8 cellular contexts compared by ENCODE assay signal in the genomic region with DNA sequence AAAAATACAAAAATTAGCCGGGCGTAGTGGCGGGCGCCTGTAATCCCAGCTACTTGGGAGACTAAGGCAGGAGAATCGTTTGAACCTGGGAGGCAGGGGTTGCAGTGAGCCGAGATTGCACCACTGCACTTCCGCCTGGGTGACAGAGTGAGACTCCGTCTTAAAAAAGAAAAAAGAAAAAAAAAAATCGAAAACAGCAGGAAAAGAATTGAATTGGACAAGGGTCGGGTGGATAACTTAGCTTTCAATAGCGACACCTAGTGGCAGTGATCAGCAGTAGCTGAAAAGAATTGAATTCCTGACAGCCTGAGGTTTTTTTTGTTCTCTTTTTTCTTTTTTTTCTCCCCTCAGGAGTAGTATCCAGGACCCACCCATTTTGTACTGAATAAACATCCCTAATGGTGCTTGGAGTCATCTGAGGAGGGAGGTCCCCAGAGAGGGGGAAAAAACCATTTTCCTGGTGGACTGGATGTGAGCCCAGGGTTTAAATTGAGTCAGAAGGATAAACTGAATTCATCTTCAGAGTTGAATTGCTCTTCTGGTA. TPM values are rescaled to one million over a fixed set of nuclear protein-coding genes. Genes with fewer than 3 reads are reported as not detected.
A peak's percentile ranks its signal among the peaks of the same experiment; 100 is the strongest.
DNase-seq lines count a peak whose midpoint lies in the region; ATAC-seq lines count a peak whose summit lies in the region.

No MANE protein-coding gene starts in this region.

- peak overlapping the region; percentile 59 for H3K9ac ChIP-seq in adipocyte (ENCODE audit: low read length)

- H3K4me3 ChIP-seq in adipocyte (ENCODE audit: low read length) (peak overlapping the region; percentile 56), right cardiac atrium (ENCODE audit: low read length) (no peak overlapping the region)

- 19% methylated on average over 11 of the region's 11 CpGs for WGBS in right cardiac atrium

- peak; percentile 8 for DNase-seq in NK-92 treated with Interleukin-12 subunit alpha and Interleukin-12 subunit beta, amount 100 ng/mL, for 24 hours (lab: John Stamatoyannopoulos, UW)
- no peak for DNase-seq in NK-92 (lab: John Stamatoyannopoulos, UW; ENCODE audit: unreplicated experiment)
- peak; percentile 72 for DNase-seq in MV-4-11 (lab: John Stamatoyannopoulos, UW)
- DNase-seq in SIG-M5 treated with dmso at 0.1 percent for 504 hours (lab: John Stamatoyannopoulos, UW; ENCODE audit: unreplicated experiment), result peak; percentile 74
- DNase-seq in adipocyte (ENCODE audit: low read depth), result peak; percentile 95
- DNase-seq in right cardiac atrium, result peak in 2 of 3 donors; percentile 37 to 54
- DNase-seq in retina, result peak; percentile 77

- H3K27me3 ChIP-seq in adipocyte (replicated peaks; ENCODE audit: control insufficient read depth, insufficient read depth, low read length) (no peaks in the 10 kb centered on the region), right cardiac atrium (ENCODE audit: control insufficient read depth, insufficient read depth) (no peaks in the 10 kb centered on the region)

- intact Hi-C loops in right cardiac atrium (cut with DNase I), result loop anchor here (2.0 to 10.0 kb wide), 5 partner anchors 85 to 253 kb away; a partner anchor contains a TSS

- ATAC-seq in right cardiac atrium (peak; percentile 67 to 84), GM18909 (IDR thresholded peaks at IDR 0.05; ENCODE audit: poor library complexity, unreplicated experiment) (no peak)

- H3K27ac ChIP-seq in right cardiac atrium (ENCODE audit: low read length), result no peak overlapping the region

- no peaks in the 10 kb centered on the region for H3K36me3 ChIP-seq in adipocyte (ENCODE audit: control insufficient read depth, insufficient read depth, low read length, severe bottlenecking)

- H3K9me3 ChIP-seq in adipocyte (ENCODE audit: control insufficient read depth, low read length), result no peaks in the 10 kb centered on the region
- no peaks in the 10 kb centered on the region for H3K9me3 ChIP-seq in right cardiac atrium (ENCODE audit: control insufficient read depth, low read length)

- H3K4me1 ChIP-seq in adipocyte (ENCODE audit: control insufficient read depth, insufficient read depth, low read length) (peaks cover 10% of the 10 kb centered on the region), right cardiac atrium (ENCODE audit: control insufficient read depth, insufficient read depth, low read length) (peaks cover 3% of the 10 kb centered on the region)

RNA-seq across cellular contexts. Expression of a gene that starts 55.1 kb away (rescaled TPM):
- 100 to 1,000 TPM; 504 to 668 (median 617) TPM for total RNA-seq in right cardiac atrium
- 708 TPM for polyA plus RNA-seq in right cardiac atrium
